In genomic region chr3:186806173-186807055, GRCh38 we compare ENCODE assay signal across 8 cellular contexts. TPM values are rescaled to one million over a fixed set of nuclear protein-coding genes. Genes with fewer than 3 reads are reported as not detected.
A peak's percentile ranks its signal among the peaks of the same experiment; 100 is the strongest.
DNase-seq lines count a peak whose midpoint lies in the region; ATAC-seq and TF ChIP-seq lines count a peak whose summit lies in the region.

Gene RFC4 (minus strand): TSS chr3:186806482. CDS start chr3:186804713, 1,769 bp downstream.

- no peaks in the 10 kb centered on the region for H3K36me3 ChIP-seq in kidney epithelial cell (ENCODE audit: control insufficient read depth, insufficient read depth, low read length)

- no peak for TF ChIP-seq CTCF in kidney epithelial cell (IDR thresholded peaks at IDR 0.05; ENCODE audit: insufficient read depth, low read length, poor library complexity, severe bottlenecking)

- ATAC-seq in GM19023 (IDR thresholded peaks at IDR 0.05; ENCODE audit: unreplicated experiment) = peak; percentile 94
- peak; percentile 89 for ATAC-seq in HG03159 (IDR thresholded peaks at IDR 0.05; ENCODE audit: unreplicated experiment)
- peak; percentile 90 to 92 for ATAC-seq in activated CD4-positive, CD25-positive, alpha-beta regulatory T cell treated with anti-CD3 and anti-CD28 coated beads, Interleukin-2, amount 50 U/mL, for 24 hours

- peak within 1 kb of the TSS; percentile 79 for H3K4me3 ChIP-seq in kidney epithelial cell (ENCODE audit: low read depth, low read length)

- no peaks in the 10 kb centered on the region for H3K27me3 ChIP-seq in kidney epithelial cell (ENCODE audit: control insufficient read depth, insufficient read depth, low read length)

- DNase-seq in AG08395 (ENCODE audit: low spot score) (peak; percentile 82), NCI-H345 (lab: John Stamatoyannopoulos, UW) (peak; percentile 92), cerebellar cortex (ENCODE audit: low spot score) (peak; percentile 88), kidney epithelial cell (ENCODE audit: low read depth) (no peak)
- DNase-seq in stimulated activated CD4-positive, alpha-beta T cell treated with anti-CD3 and anti-CD28 coated beads, Interleukin-15, amount 100 ng/mL, for 24 hours = peak; percentile 94

RNA-seq across cellular contexts. Expression of gene RFC4, which starts in this region (rescaled TPM):
- total RNA-seq in kidney epithelial cell = 33.3 and 35.0 TPM in 2 replicates
